23 cellular contexts compared by ENCODE assay signal in genomic region chr6:34535646-34536045, GRCh38. TPM values are rescaled to one million over a fixed set of nuclear protein-coding genes. Genes with fewer than 3 reads are reported as not detected.
DNase-seq lines count a peak whose midpoint lies in the region; ATAC-seq and TF ChIP-seq lines count a peak whose summit lies in the region.
"Had no signal": no experiment of that assay in that cellular context is flagged by ENCODE, and none has a peak within 500 bp of the region (broad histone marks: within the 10 kb centered on the region; RNA-seq: fewer than 3 reads in every experiment).

No MANE protein-coding gene starts in this region.

- peak overlapping the region; percentile 58 to 83 for H3K27ac ChIP-seq in breast epithelium
- peak overlapping the region; percentile 100 for H3K27ac ChIP-seq in VCaP
- peak overlapping the region; percentile 88 to 92 for H3K27ac ChIP-seq in mucosa of rectum (ENCODE audit: low read depth in 2 of 2, low read length in 2 of 2)
- H3K27ac ChIP-seq: GM23248, PC-9, SJSA1 had no signal

- DNase-seq in breast epithelium (ENCODE audit: low spot score in 2 of 2) (no peak), MCF 10A (ENCODE audit: unreplicated experiment) (no peak), left lobe of liver (ENCODE audit: low spot score) (no peak), HFFc6 (no peak), SW480 (ENCODE audit: low spot score) (no peak), NCI-H1694 (lab: John Stamatoyannopoulos, UW) (no peak)
- DNase-seq: DMS153, GM23248, H9, KG1, NCI-H1048, NCI-H1417 treated with DMSO at 0.1 percent for 48 hours, NCI-H187, NCI-H2081 treated with DMSO at 0.1 percent for 48 hours, NCI-H510A treated with DMSO at 0.1 percent for 48 hours, PC-9, Right ventricle myocardium superior, RPMI8226, T-cell had no signal

- ATAC-seq in left lobe of liver: no peak
- ATAC-seq: T-cell had no signal

- intact Hi-C loops in breast epithelium (cut with DNase I; ENCODE audit: low total_unique reads) (no loop called here), MCF 10A (cut with micrococcal nuclease) (no loop called here)

- H3K4me1 Mint-ChIP-seq in MCF 10A (ENCODE audit: insufficient read depth, unreplicated experiment) (no peaks in the 10 kb centered on the region), HFFc6 (ENCODE audit: low read depth) (no peaks in the 10 kb centered on the region)
- H3K4me1 Mint-ChIP-seq: CD14-positive monocyte, T-cell had no signal

- H3K27ac Mint-ChIP-seq in MCF 10A (ENCODE audit: low read depth, unreplicated experiment): no peak overlapping the region
- H3K27ac Mint-ChIP-seq in HFFc6: no peak overlapping the region
- H3K27ac Mint-ChIP-seq: CD14-positive monocyte, H9, T-cell had no signal

- H3K27me3 ChIP-seq in breast epithelium: no peaks in the 10 kb centered on the region
- H3K27me3 ChIP-seq in mucosa of rectum (ENCODE audit: control insufficient read depth in 2 of 2, insufficient read depth in 2 of 2, low read length in 2 of 2): no peaks in the 10 kb centered on the region
- H3K27me3 ChIP-seq: SJSA1 had no signal

- H3K4me3 ChIP-seq in breast epithelium (no peak overlapping the region), mucosa of rectum (ENCODE audit: low read length in 2 of 2) (no peak overlapping the region)
- H3K4me3 ChIP-seq: GM23248, PC-9, SJSA1 had no signal

- POLR2A ChIA-PET in MCF 10A (lab: Yijun Ruan, JAX): no interaction called here

- CTCF ChIA-PET in MCF 10A (lab: Yijun Ruan, JAX): interaction anchor here (0.6 to 0.8 kb wide), 3 partner anchors 9 to 508 kb away, joined by 3 to 4 read pairs (median 3); no protein-coding TSS in a partner anchor

- peak overlapping the region; percentile 47 to 58 for H3K9ac ChIP-seq in mucosa of rectum (ENCODE audit: low read depth in 1 of 2, low read length in 2 of 2)
- H3K9ac ChIP-seq: GM23248 had no signal

- no peak for TF ChIP-seq CTCF in breast epithelium (IDR thresholded peaks at IDR 0.05)
- TF ChIP-seq CTCF in MCF 10A (IDR thresholded peaks at IDR 0.05; ENCODE audit: unreplicated experiment): no peak
- no peak for TF ChIP-seq CTCF in VCaP (conservative IDR thresholded peaks at IDR 0.05)
- TF ChIP-seq CTCF in HFFc6 (IDR thresholded peaks at IDR 0.05): no peak

- H3K9me3 Mint-ChIP-seq in MCF 10A (ENCODE audit: unreplicated experiment) (no peaks in the 10 kb centered on the region), HFFc6 (no peaks in the 10 kb centered on the region)
- H3K9me3 Mint-ChIP-seq: H9, T-cell had no signal

- BruUV-seq in MCF 10A (replicated peaks; lab: Mats Ljungman, UMichigan): no TSS peak

- H3K4me3 Mint-ChIP-seq in MCF 10A (ENCODE audit: unreplicated experiment) (no peak overlapping the region), HFFc6 (no peak overlapping the region)
- H3K4me3 Mint-ChIP-seq: CD14-positive monocyte, H9, T-cell had no signal

- H3K36me3 Mint-ChIP-seq in MCF 10A (ENCODE audit: insufficient read depth, unreplicated experiment) (no peaks in the 10 kb centered on the region), HFFc6 (ENCODE audit: low read depth) (no peaks in the 10 kb centered on the region)
- H3K36me3 Mint-ChIP-seq: CD14-positive monocyte, T-cell had no signal

- H3K9me3 ChIP-seq in breast epithelium (no peaks in the 10 kb centered on the region), mucosa of rectum (ENCODE audit: control insufficient read depth in 2 of 2, low read length in 2 of 2) (no peaks in the 10 kb centered on the region)
- H3K9me3 ChIP-seq: SJSA1 had no signal

- peaks cover 0 to 16% of the 10 kb centered on the region in 2 donors for H3K4me1 ChIP-seq in breast epithelium
- H3K4me1 ChIP-seq in mucosa of rectum (ENCODE audit: control insufficient read depth in 2 of 2, insufficient read depth in 2 of 2, low read length in 2 of 2): peaks cover 31 to 34% of the 10 kb centered on the region in 2 donors
- H3K4me1 ChIP-seq: SJSA1 had no signal

- TF ChIP-seq POLR2A in breast epithelium (IDR thresholded peaks at IDR 0.05): no peak

- H3K27me3 Mint-ChIP-seq in MCF 10A (ENCODE audit: insufficient read depth, unreplicated experiment) (no peaks in the 10 kb centered on the region), HFFc6 (ENCODE audit: insufficient read depth) (no peaks in the 10 kb centered on the region; the same call in none of the 2 replicates)
- H3K27me3 Mint-ChIP-seq: T-cell had no signal

- H3K36me3 ChIP-seq in breast epithelium (no peaks in the 10 kb centered on the region), mucosa of rectum (ENCODE audit: control insufficient read depth in 2 of 2, insufficient read depth in 2 of 2, low read length in 2 of 2) (no peaks in the 10 kb centered on the region)
- H3K36me3 ChIP-seq: SJSA1 had no signal

RNA-seq across cellular contexts. Expression of gene SPDEF, which starts 20.5 kb away (rescaled TPM):
- total RNA-seq in breast epithelium: 100 to 1,000 TPM in 1 of 3 donors, 10 to 100 TPM in 1, under 1 TPM in 1; 0.48 to 123 (median 89.0) TPM
- not detected in 2 replicates for total RNA-seq in MCF 10A (2022)
- 0.15 TPM for total RNA-seq in left lobe of liver
- not detected for total RNA-seq in HFFc6 (2021; fragmentation: NEBNext Ultra II Directional; extraction: Animal tissue kit (Norgen Biotek cat#: 25700))
- total RNA-seq: GM23248, Right ventricle myocardium superior, SJSA1 had no signal
